In the genomic region with DNA sequence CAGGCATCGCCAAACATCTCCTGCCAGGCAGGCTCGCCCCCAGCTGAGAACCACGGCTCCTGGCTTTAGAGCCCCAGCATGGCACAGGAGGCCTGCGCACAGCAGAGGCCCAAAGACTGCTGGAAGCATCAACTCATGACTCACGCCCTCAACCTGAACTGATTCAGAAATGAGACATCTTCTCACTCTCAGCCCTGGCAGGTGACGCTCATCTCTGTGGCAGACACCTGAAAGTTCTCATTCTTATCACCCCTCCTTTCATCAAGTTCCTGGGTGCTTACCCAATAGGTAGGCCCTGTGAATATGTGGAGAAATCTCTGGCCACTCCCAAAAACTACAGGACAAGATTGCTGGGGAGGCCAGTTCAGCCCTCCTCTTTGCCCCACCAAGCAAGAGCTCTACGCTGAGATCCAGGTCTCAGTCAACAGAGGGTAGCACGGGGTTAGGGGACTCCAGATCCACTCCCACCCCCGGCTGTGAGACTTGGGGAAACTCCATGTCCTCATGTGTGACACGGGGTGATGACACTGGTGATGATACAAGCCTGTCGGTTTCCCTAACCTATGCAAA, we compare ENCODE assay signal across 9 cellular contexts. TPM values are rescaled to one million over a fixed set of nuclear protein-coding genes. Genes with fewer than 3 reads are reported as not detected.
DNase-seq lines count a peak whose midpoint lies in the region; ATAC-seq and TF ChIP-seq lines count a peak whose summit lies in the region.
"Had no signal": no experiment of that assay in that cellular context is flagged by ENCODE, and none has a peak within 500 bp of the region (broad histone marks: within the 10 kb centered on the region; RNA-seq: fewer than 3 reads in every experiment).

No MANE protein-coding gene starts in this region.

- ATAC-seq in GM18858 (IDR thresholded peaks at IDR 0.05; ENCODE audit: unreplicated experiment) (peak; percentile 67), HG02938 (IDR thresholded peaks at IDR 0.05; ENCODE audit: unreplicated experiment) (peak; percentile 49), activated B cell treated with CpG ODN at 0.5 μM for 24 hours (ENCODE audit: low read depth) (peak; percentile 55), Right ventricle myocardium inferior (no peak)
- ATAC-seq: K562 had no signal

- POLR2A ChIA-PET in activated B cell treated with CpG ODN at 0.5 μM for 24 hours (lab: Charles Lee): interaction anchor here (1.0 to 3.0 kb wide), 4 partner anchors 11 to 127 kb away, joined by 3 to 20 read pairs (median 4); a partner anchor contains a TSS

- no peaks in the 10 kb centered on the region for H3K27me3 Mint-ChIP-seq in activated B cell treated with CpG ODN at 0.5 μM for 24 hours

- peaks cover 18% of the 10 kb centered on the region for H3K36me3 Mint-ChIP-seq in activated B cell treated with CpG ODN at 0.5 μM for 24 hours (ENCODE audit: low read depth)

- H3K9me3 ChIP-seq in sigmoid colon: no peaks in the 10 kb centered on the region

- peak overlapping the region; percentile 62 for H3K4me3 Mint-ChIP-seq in activated B cell treated with CpG ODN at 0.5 μM for 24 hours

- intact Hi-C loops in activated B cell treated with CpG ODN at 0.5 μM for 24 hours (cut with micrococcal nuclease) (loop anchor here (1.0 kb wide), 1 partner anchor 10 kb away; no protein-coding TSS in a partner anchor), Right ventricle myocardium inferior (cut with DNase I) (no loop called here), sigmoid colon (cut with DNase I) (no loop called here)

- no peaks in the 10 kb centered on the region for H3K36me3 ChIP-seq in sigmoid colon

- 86% methylated on average over 11 of the region's 11 CpGs for WGBS in sigmoid colon, 2 donors

- no peaks in the 10 kb centered on the region for H3K27me3 ChIP-seq in sigmoid colon

- peaks cover 92% of the 10 kb centered on the region for H3K4me1 Mint-ChIP-seq in activated B cell treated with CpG ODN at 0.5 μM for 24 hours

- no peak for TF ChIP-seq POLR2A in sigmoid colon (IDR thresholded peaks at IDR 0.05)

- no peak for TF ChIP-seq CTCF in activated B cell treated with CpG ODN at 0.5 μM for 24 hours (IDR thresholded peaks at IDR 0.05)
- TF ChIP-seq CTCF in sigmoid colon (IDR thresholded peaks at IDR 0.05): no peak

- CTCF ChIA-PET in activated B cell treated with CpG ODN at 0.5 μM for 24 hours (lab: Charles Lee): no interaction called here

- H3K27ac ChIP-seq in sigmoid colon: no peak overlapping the region

- no peak overlapping the region for H3K4me3 ChIP-seq in sigmoid colon
- H3K4me3 ChIP-seq: K562 had no signal

- no peak for DNase-seq in activated B cell treated with CpG ODN at 0.5 μM for 24 hours
- peak; percentile 67 for DNase-seq in central memory CD4-positive, alpha-beta T cell
- DNase-seq in stimulated activated CD8-positive, alpha-beta memory T cell treated with anti-CD3 and anti-CD28 coated beads, Interleukin-2, amount 100 ng/mL, for 1 hour (ENCODE audit: low read depth in 2 of 2): peak; percentile 33 to 48
- no peak for DNase-seq in HCEC 1CT
- DNase-seq in Right ventricle myocardium inferior (ENCODE audit: missing footprints): no peak
- DNase-seq in sigmoid colon: no peak

- no peak for TF ChIP-seq EP300 in sigmoid colon (IDR thresholded peaks at IDR 0.05)

- no peaks in the 10 kb centered on the region for H3K9me3 Mint-ChIP-seq in activated B cell treated with CpG ODN at 0.5 μM for 24 hours

- peaks cover 0 to 28% (median 19%) of the 10 kb centered on the region in 4 donors for H3K4me1 ChIP-seq in sigmoid colon

- H3K27ac Mint-ChIP-seq in activated B cell treated with CpG ODN at 0.5 μM for 24 hours: peak overlapping the region; percentile 89

RNA-seq across cellular contexts. Expression of a gene that starts 11.3 kb away (rescaled TPM):
- 41.2 and 46.0 TPM in 2 replicates for total RNA-seq in activated B cell treated with CpG ODN at 0.5 μM for 24 hours
- total RNA-seq in Right ventricle myocardium inferior: 2.1 TPM
- total RNA-seq in sigmoid colon: 10 to 100 TPM in 1 of 4 donors, 1 to 10 TPM in 3; 3.5 to 16.9 (median 5.8) TPM
- polyA plus RNA-seq in sigmoid colon: 1 to 10 TPM; 1.4 to 5.4 (median 1.8) TPM

Comparison
In these comparisons a context has a peak if more than half of its experiments do, and no peak if none do; other contexts are left out.
1. DNase-seq: peak in central memory CD4-positive, alpha-beta T cell (single experiment) and stimulated activated CD8-positive, alpha-beta memory T cell treated with anti-CD3 and anti-CD28 coated beads, Interleukin-2, amount 100 ng/mL, for 1 hour (2 of 2); none in activated B cell treated with CpG ODN at 0.5 μM for 24 hours (single experiment), HCEC 1CT (single experiment), Right ventricle myocardium inferior (single experiment) and sigmoid colon (single experiment).